4 cellular contexts compared by ENCODE assay signal in the genomic region with DNA sequence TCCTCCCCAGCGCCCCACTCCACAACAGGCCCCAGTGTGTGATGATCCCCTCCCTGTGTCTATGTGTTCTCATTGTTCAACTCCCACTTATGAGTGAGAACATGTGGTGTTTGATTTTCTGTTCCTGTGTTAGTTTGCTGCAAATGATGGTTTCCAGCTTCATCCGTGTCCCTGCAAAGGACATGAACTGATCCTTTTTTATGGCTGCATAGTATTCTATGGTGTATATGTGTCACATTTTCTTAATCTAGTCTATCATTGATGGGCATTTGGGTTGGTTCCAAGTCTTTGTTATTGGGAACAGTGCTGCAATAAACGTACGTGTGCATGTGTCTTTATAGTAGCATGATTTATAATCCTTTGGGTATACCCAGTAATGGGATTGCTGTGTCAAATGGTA.
DNase-seq lines count a peak whose midpoint lies in the region; ATAC-seq, FAIRE-seq and TF ChIP-seq lines count a peak whose summit lies in the region.
"Not testable (repeated sequence)": the region's sequence is repeated elsewhere in the genome, so short reads cannot be mapped to it uniquely, and the experiment has no call there.

No MANE protein-coding gene starts in this region.

- not testable (repeated sequence) for H3K4me1 Mint-ChIP-seq in neural crest cell; progenitor cell of endocrine pancreas (ENCODE audit: low read depth)

- not testable (repeated sequence) for H3K27me3 Mint-ChIP-seq in neural crest cell (ENCODE audit: low read depth); progenitor cell of endocrine pancreas

- POLR2A ChIA-PET in HEK293 (lab: Yijun Ruan, JAX); K562 (lab: Yijun Ruan, JAX): not testable (repeated sequence)

- BruUV-seq in K562 (replicated peaks; lab: Mats Ljungman, UMichigan): not testable (repeated sequence)

- not testable (repeated sequence) for FAIRE-seq in K562 (lab: Jason Lieb, UNC)

- H2AFZ ChIP-seq in K562 (ENCODE audit: low read depth, low read length): not testable (repeated sequence)

- intact Hi-C loops in K562 (cut with micrococcal nuclease): not testable (repeated sequence)

- not testable (repeated sequence) for H3K9me3 ChIP-seq in HEK293 (ENCODE audit: control insufficient read depth, insufficient read depth, low read depth, low read length); K562 (replicated peaks; ENCODE audit: control insufficient read depth, insufficient read depth, low read depth, low read length)

- in situ Hi-C loops in K562 (cut with MboI): not testable (repeated sequence)

- not testable (repeated sequence) for DNase-seq in K562 (ENCODE audit: extremely low read depth in 1 of 4, low spot score in 3 of 4); neural crest cell (ENCODE audit: low read depth, low spot score); progenitor cell of endocrine pancreas (ENCODE audit: low spot score, unreplicated experiment)

- CTCF ChIA-PET in HEK293 (lab: Yijun Ruan, JAX): interaction anchor here (1.2 kb wide), 1 partner anchor 19 kb away, joined by 3 read pairs; no protein-coding TSS in a partner anchor
- CTCF ChIA-PET in K562 (lab: Yijun Ruan, JAX; ENCODE audit: low intra/inter-chr PET ratio): not testable (repeated sequence)

- H3K27me3 ChIP-seq in K562 (ENCODE audit: control insufficient read depth in 2 of 2, insufficient read depth in 2 of 2, low read length in 2 of 2): not testable (repeated sequence)

- not testable (repeated sequence) for H3K9me1 ChIP-seq in K562 (ENCODE audit: control insufficient read depth, insufficient read depth, low read length)

- not testable (repeated sequence) for TF ChIP-seq RAD21 in K562 (CRISPR knock-in tag; conservative IDR thresholded peaks at IDR 0.05 in 1 of 2, IDR thresholded peaks at IDR 0.05 in 1 of 2)

- not testable (repeated sequence) for H4K20me1 ChIP-seq in K562 (replicated peaks; ENCODE audit: control insufficient read depth, insufficient read depth, low read length)

- not testable (repeated sequence) for H3K27ac ChIP-seq in HEK293 (ENCODE audit: extremely low read depth, low read depth, low read length); K562 (ENCODE audit: extremely low read depth, low read depth, low read length)

- not testable (repeated sequence) for H3K4me3 Mint-ChIP-seq in neural crest cell; progenitor cell of endocrine pancreas (ENCODE audit: low read depth)

- not testable (repeated sequence) for TF ChIP-seq POLR2A in K562 (conservative IDR thresholded peaks at IDR 0.05)

- H3K4me3 ChIP-seq in HEK293 (ENCODE audit: low read depth, low read length); K562: not testable (repeated sequence)

- H3K27ac Mint-ChIP-seq in neural crest cell (ENCODE audit: unreplicated experiment) (peak overlapping the region; percentile 93), progenitor cell of endocrine pancreas (peak overlapping the region; percentile 3)

- H3K79me2 ChIP-seq in K562 (ENCODE audit: control insufficient read depth, insufficient read depth, low read length): not testable (repeated sequence)

- 1% methylated on average over 4 of the region's 4 CpGs for WGBS in K562 (ENCODE audit: insufficient coverage, low coverage, missing lambda C conversion rate)

- H3K9me3 Mint-ChIP-seq in neural crest cell; progenitor cell of endocrine pancreas (ENCODE audit: low read depth): not testable (repeated sequence)

- H3K9ac ChIP-seq in K562 (ENCODE audit: insufficient read depth in 1 of 2, low read depth in 2 of 2, low read length in 2 of 2): not testable (repeated sequence)

- not testable (repeated sequence) for H3K36me3 Mint-ChIP-seq in neural crest cell (ENCODE audit: low read depth); progenitor cell of endocrine pancreas (ENCODE audit: insufficient read depth)

- H3K36me3 ChIP-seq in HEK293 (ENCODE audit: control insufficient read depth in 2 of 2, insufficient read depth in 1 of 2, low read length in 2 of 2); K562 (ENCODE audit: control insufficient read depth, insufficient read depth, low read length): not testable (repeated sequence)

- not testable (repeated sequence) for H3K4me2 ChIP-seq in K562 (ENCODE audit: insufficient read depth, low read length)

- not testable (repeated sequence) for TF ChIP-seq CTCF in HEK293 (tag by site-specific recombination; IDR thresholded peaks at IDR 0.05); K562 (IDR thresholded peaks at IDR 0.05 in 2 of 3, conservative IDR thresholded peaks at IDR 0.05 in 1 of 3; ENCODE audit: insufficient read depth in 2 of 3, low read depth in 1 of 3, low read length in 3 of 3); neural crest cell (conservative IDR thresholded peaks at IDR 0.05); progenitor cell of endocrine pancreas (IDR thresholded peaks at IDR 0.05; ENCODE audit: unreplicated experiment)

- not testable (repeated sequence) for H3K4me1 ChIP-seq in HEK293 (ENCODE audit: control insufficient read depth, insufficient read depth, low read length); K562 (replicated peaks in 1 of 2; ENCODE audit: control insufficient read depth in 2 of 2, insufficient read depth in 2 of 2, low read length in 2 of 2)

- ATAC-seq in K562: not testable (repeated sequence)

- not testable (repeated sequence) for TF ChIP-seq EP300 in K562 (IDR thresholded peaks at IDR 0.05; ENCODE audit: low read length)

TF ChIP-seq in HEK293, 187 proteins besides CTCF, POLR2A, EP300 and RAD21:
- TF ChIP-seq ZNF146 (tag by site-specific recombination; IDR thresholded peaks at IDR 0.05): peak; percentile 76
TF ChIP-seq in HEK293: peak in this region for 1; not testable (repeated sequence) for 186.

TF ChIP-seq in K562, 482 proteins besides CTCF, POLR2A, EP300 and RAD21:
- peak; percentile 64 for TF ChIP-seq ZNF146 (CRISPR knock-in tag; IDR thresholded peaks at IDR 0.05; ENCODE audit: unreplicated experiment)
- 0 out of 4 replicates have a peak, but pooled peaks of 1 of the 2 experiments have one; percentile 8 for TF ChIP-seq KDM1A (IDR thresholded peaks at IDR 0.05)
